24 cellular contexts compared by ENCODE assay signal in genomic region chr2:99700482-99701398, GRCh38.
DNase-seq lines count a peak whose midpoint lies in the region; FAIRE-seq and TF ChIP-seq lines count a peak whose summit lies in the region.
"Had no signal": no experiment of that assay in that cellular context is flagged by ENCODE, and none has a peak within 500 bp of the region (broad histone marks: within the 10 kb centered on the region; RNA-seq: fewer than 3 reads in every experiment).

No MANE protein-coding gene starts in this region.

- no peak overlapping the region for H3K4me3 ChIP-seq in astrocyte (ENCODE audit: insufficient read depth, low read depth, low read length)
- H3K4me3 ChIP-seq: skin epidermis, transverse colon had no signal

- H2BK12ac ChIP-seq in H9 (ENCODE audit: insufficient read length, low read depth, low read length): no peak overlapping the region

- no peak for FAIRE-seq in astrocyte (lab: Jason Lieb, UNC)
- FAIRE-seq: endometrium, GM18507 had no signal

- H4K20me1 ChIP-seq in H9 (ENCODE audit: control insufficient read depth, insufficient read depth, insufficient read length): no peaks in the 10 kb centered on the region
- no peaks in the 10 kb centered on the region for H4K20me1 ChIP-seq in astrocyte (ENCODE audit: insufficient read depth, low read length)

- H3K4me1 ChIP-seq in H9 (ENCODE audit: insufficient read depth, low read length): no peaks in the 10 kb centered on the region
- H3K4me1 ChIP-seq in astrocyte (ENCODE audit: insufficient read depth, low read length): peaks cover 20% of the 10 kb centered on the region
- H3K4me1 ChIP-seq: transverse colon had no signal

- H3K27ac ChIP-seq in H9 (ENCODE audit: insufficient read length, low read depth, low read length): no peak overlapping the region
- H3K27ac ChIP-seq in astrocyte (ENCODE audit: low read depth, low read length): no peak overlapping the region
- H3K27ac ChIP-seq: RWPE1, transverse colon had no signal

- H3K9me3 Mint-ChIP-seq in H9: no peaks in the 10 kb centered on the region
- H3K9me3 Mint-ChIP-seq in astrocyte (ENCODE audit: unreplicated experiment): no peaks in the 10 kb centered on the region
- no peaks in the 10 kb centered on the region for H3K9me3 Mint-ChIP-seq in glutamatergic neuron (ENCODE audit: unreplicated experiment)
- no peaks in the 10 kb centered on the region for H3K9me3 Mint-ChIP-seq in activated T-helper 2 cell treated with anti-CD3 and anti-CD28 coated beads, Interferon-gamma antibody, Interleukin-2, Interleukin-4, amounts not matched to agents 10 μg/mL and 5 μg/mL and 100 μg/mL, durations not matched to agents 14 hours and 24 hours and 36 hours
- H3K9me3 Mint-ChIP-seq: HFFc6; T-helper 2 cell treated with Interferon-gamma antibody and Interleukin-4, amounts not matched to agents 5 μg/mL and 100 μg/mL, for 36 hours had no signal

- no peak overlapping the region for H2AFZ ChIP-seq in H9 (ENCODE audit: low read length)
- H2AFZ ChIP-seq in astrocyte (ENCODE audit: low read depth, low read length): no peak overlapping the region

- no peak overlapping the region for H3T11ph ChIP-seq in H9 (ENCODE audit: low read length)

- peak overlapping the region; percentile 7 for H4K8ac ChIP-seq in H9 (replicated peaks; ENCODE audit: insufficient read length, low read depth, low read length)

- no peak overlapping the region for H2AK5ac ChIP-seq in H9 (ENCODE audit: insufficient read length, low read length)

- WGBS in H9 (ENCODE audit: extremely low coverage, insufficient read length, low lambda C conversion rate): no CpG with 5 or more reads among the region's 14 CpGs

- H2BK20ac ChIP-seq in H9 (ENCODE audit: low read depth, low read length, poor library complexity, severe bottlenecking): no peak overlapping the region

- H3K4me1 Mint-ChIP-seq in H9 (peaks cover 5 to 6% of the 10 kb centered on the region in 2 experiments; a peak in 3 of 4 replicates), astrocyte (ENCODE audit: low read depth, unreplicated experiment) (peaks cover 41% of the 10 kb centered on the region), glutamatergic neuron (ENCODE audit: low read depth, unreplicated experiment) (peaks cover 6% of the 10 kb centered on the region)
- H3K4me1 Mint-ChIP-seq in activated T-helper 2 cell treated with anti-CD3 and anti-CD28 coated beads, Interferon-gamma antibody, Interleukin-2, Interleukin-4, amounts not matched to agents 10 μg/mL and 5 μg/mL and 100 μg/mL, durations not matched to agents 14 hours and 24 hours and 36 hours (ENCODE audit: low read depth): peaks cover 1% of the 10 kb centered on the region

- H3K23me2 ChIP-seq in H9 (ENCODE audit: insufficient read length, low read depth, low read length, poor library complexity, severe bottlenecking): no peaks in the 10 kb centered on the region

- H3K36me3 Mint-ChIP-seq in H9 (ENCODE audit: insufficient read depth in 1 of 3, low read depth in 3 of 3): no peaks in the 10 kb centered on the region
- no peaks in the 10 kb centered on the region for H3K36me3 Mint-ChIP-seq in astrocyte (ENCODE audit: low read depth, unreplicated experiment)
- no peaks in the 10 kb centered on the region for H3K36me3 Mint-ChIP-seq in glutamatergic neuron (ENCODE audit: unreplicated experiment)
- H3K36me3 Mint-ChIP-seq in activated T-helper 2 cell treated with anti-CD3 and anti-CD28 coated beads, Interferon-gamma antibody, Interleukin-2, Interleukin-4, amounts not matched to agents 10 μg/mL and 5 μg/mL and 100 μg/mL, durations not matched to agents 14 hours and 24 hours and 36 hours (ENCODE audit: low read depth): no peaks in the 10 kb centered on the region

- no peak overlapping the region for H4K91ac ChIP-seq in H9 (ENCODE audit: insufficient read length, low read depth, low read length)

- TF ChIP-seq CTCF in H9 (conservative IDR thresholded peaks at IDR 0.05) (no peak), astrocyte (IDR thresholded peaks at IDR 0.05; ENCODE audit: insufficient read depth, low read depth, low read length) (no peak), glutamatergic neuron (IDR thresholded peaks at IDR 0.05; ENCODE audit: partially characterized antibody, unreplicated experiment) (no peak)

- H3K9ac ChIP-seq in H9 (ENCODE audit: extremely low read depth, insufficient read length, low read length) (no peak overlapping the region), astrocyte (ENCODE audit: low read length) (no peak overlapping the region)

- H3K14ac ChIP-seq in H9 (ENCODE audit: insufficient read depth, low read length): peak overlapping the region; percentile 4; the same call in 1 of the 2 replicates

- no peak for DNase-seq in H9
- no peak for DNase-seq in astrocyte (ENCODE audit: low read depth)
- no peak for DNase-seq in glutamatergic neuron
- peak; percentile 39 for DNase-seq in pons (ENCODE audit: low spot score)
- DNase-seq in HT-29 (ENCODE audit: low spot score): no peak
- no peak for DNase-seq in activated T-helper 2 cell treated with anti-CD3 and anti-CD28 coated beads, Interferon-gamma antibody, Interleukin-2, Interleukin-4, amounts not matched to agents 10 μg/mL and 5 μg/mL and 100 μg/mL, durations not matched to agents 14 hours and 24 hours and 36 hours (ENCODE audit: low spot score)
- no peak for DNase-seq in NCI-H2196 treated with DMSO at 0.1 percent for 48 hours (lab: John Stamatoyannopoulos, UW; ENCODE audit: unreplicated experiment)
- DNase-seq: activated CD4-positive, alpha-beta T cell treated with anti-CD3 and anti-CD28 coated beads for 4 hours; activated effector memory CD4-positive, alpha-beta T cell treated with Interleukin-2 at 50 U/mL for 16 hours; activated T-cell treated with anti-CD3 and anti-CD28 coated beads for 4 hours; Calu3; central memory CD4-positive, alpha-beta T cell; dermis blood vessel endothelial cell; DND-41; HFFc6; NCI-H1048; NCI-H1694; NCI-H510A; transverse colon had no signal

- no peak overlapping the region for H2BK15ac ChIP-seq in H9 (ENCODE audit: low read depth, low read length)

- H3K4ac ChIP-seq in H9 (ENCODE audit: low read depth, low read length): no peak overlapping the region

- no peaks in the 10 kb centered on the region for H3K79me1 ChIP-seq in H9 (ENCODE audit: insufficient read depth, low read depth, low read length, poor library complexity, severe bottlenecking)

- H3K79me2 ChIP-seq in H9 (ENCODE audit: insufficient read depth, low read length) (no peaks in the 10 kb centered on the region), astrocyte (ENCODE audit: insufficient read depth, low read length) (no peaks in the 10 kb centered on the region)

- H3K9me3 ChIP-seq in H9 (ENCODE audit: control insufficient read depth, low read depth, low read length): no peaks in the 10 kb centered on the region
- H3K9me3 ChIP-seq in astrocyte (ENCODE audit: insufficient read depth, low read depth, low read length): no peaks in the 10 kb centered on the region
- H3K9me3 ChIP-seq: transverse colon had no signal

- no peak overlapping the region for H3K18ac ChIP-seq in H9 (ENCODE audit: insufficient read length, low read depth, low read length)

- no peak overlapping the region for H2BK5ac ChIP-seq in H9 (ENCODE audit: insufficient read length, low read length)

- H4K5ac ChIP-seq in H9 (ENCODE audit: insufficient read length, low read depth, low read length): no peak overlapping the region

- H3K4me3 Mint-ChIP-seq in H9: no peak overlapping the region
- H3K4me3 Mint-ChIP-seq in astrocyte (ENCODE audit: unreplicated experiment): no peak overlapping the region
- no peak overlapping the region for H3K4me3 Mint-ChIP-seq in glutamatergic neuron (ENCODE audit: unreplicated experiment)
- H3K4me3 Mint-ChIP-seq in activated T-helper 2 cell treated with anti-CD3 and anti-CD28 coated beads, Interferon-gamma antibody, Interleukin-2, Interleukin-4, amounts not matched to agents 10 μg/mL and 5 μg/mL and 100 μg/mL, durations not matched to agents 14 hours and 24 hours and 36 hours (ENCODE audit: low read depth): no peak overlapping the region
- H3K4me3 Mint-ChIP-seq: HFFc6; T-helper 2 cell treated with Interferon-gamma antibody and Interleukin-4, amounts not matched to agents 5 μg/mL and 100 μg/mL, for 36 hours had no signal

- intact Hi-C loops in activated T-helper 2 cell treated with anti-CD3 and anti-CD28 coated beads, Interferon-gamma antibody, Interleukin-2, Interleukin-4, amounts not matched to agents 10 μg/mL and 5 μg/mL and 100 μg/mL, durations not matched to agents 14 hours and 24 hours and 36 hours (cut with micrococcal nuclease): no loop called here

- no peaks in the 10 kb centered on the region for H3K36me3 ChIP-seq in astrocyte (ENCODE audit: insufficient read depth, low read length)
- H3K36me3 ChIP-seq: transverse colon had no signal

- H2BK120ac ChIP-seq in H9 (ENCODE audit: low read depth, low read length, poor library complexity, severe bottlenecking): no peak overlapping the region

- H3K4me2 ChIP-seq in H9 (ENCODE audit: insufficient read depth, insufficient read length, low read length) (no peak overlapping the region), astrocyte (ENCODE audit: low read length) (no peak overlapping the region)

- H3K56ac ChIP-seq in H9 (ENCODE audit: insufficient read length, low read depth, low read length): no peak overlapping the region

- H3K27ac Mint-ChIP-seq in H9: peak overlapping the region in 1 of 3 experiments; percentile 89; a peak in 3 of 7 replicates
- H3K27ac Mint-ChIP-seq in astrocyte (ENCODE audit: unreplicated experiment): peak overlapping the region; percentile 29
- H3K27ac Mint-ChIP-seq in glutamatergic neuron (ENCODE audit: unreplicated experiment): peak overlapping the region; percentile 38
- H3K27ac Mint-ChIP-seq in activated T-helper 2 cell treated with anti-CD3 and anti-CD28 coated beads, Interferon-gamma antibody, Interleukin-2, Interleukin-4, amounts not matched to agents 10 μg/mL and 5 μg/mL and 100 μg/mL, durations not matched to agents 14 hours and 24 hours and 36 hours: no peak overlapping the region
- H3K27ac Mint-ChIP-seq: HFFc6; T-helper 2 cell treated with Interferon-gamma antibody and Interleukin-4, amounts not matched to agents 5 μg/mL and 100 μg/mL, for 36 hours had no signal

- no peak overlapping the region for H3K23ac ChIP-seq in H9 (ENCODE audit: insufficient read length, low read depth, low read length)

- H3K27me3 ChIP-seq in H9 (ENCODE audit: insufficient read depth, low read length): no peaks in the 10 kb centered on the region
- no peaks in the 10 kb centered on the region for H3K27me3 ChIP-seq in astrocyte (ENCODE audit: insufficient read depth, low read length)
- H3K27me3 ChIP-seq: transverse colon had no signal

- H3K27me3 Mint-ChIP-seq in H9 (ENCODE audit: low read depth) (peaks cover 4% of the 10 kb centered on the region), astrocyte (ENCODE audit: low read depth, unreplicated experiment) (no peaks in the 10 kb centered on the region), glutamatergic neuron (ENCODE audit: unreplicated experiment) (peaks cover 2% of the 10 kb centered on the region)
- peaks cover 2% of the 10 kb centered on the region for H3K27me3 Mint-ChIP-seq in activated T-helper 2 cell treated with anti-CD3 and anti-CD28 coated beads, Interferon-gamma antibody, Interleukin-2, Interleukin-4, amounts not matched to agents 10 μg/mL and 5 μg/mL and 100 μg/mL, durations not matched to agents 14 hours and 24 hours and 36 hours (ENCODE audit: low read depth)
